In the genomic region with DNA sequence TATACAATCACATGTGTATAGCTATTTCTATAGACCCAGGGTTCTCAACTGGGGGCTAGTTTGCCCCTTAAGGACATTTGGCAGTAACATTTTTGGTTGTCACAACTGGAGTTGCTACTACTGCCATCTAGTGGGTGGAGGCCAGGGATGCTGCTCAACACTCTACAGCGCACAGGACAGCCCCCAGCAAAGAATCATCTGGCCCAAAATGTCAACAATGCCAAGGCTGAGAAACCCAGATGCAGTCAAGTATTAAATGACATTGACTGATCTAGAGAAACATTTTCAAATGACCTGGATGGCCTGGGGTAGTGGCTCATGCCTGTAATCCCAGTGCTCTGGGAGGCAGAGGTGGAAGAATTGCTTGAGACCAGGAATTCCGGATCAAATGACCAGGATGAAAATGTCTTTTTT, we compare ENCODE assay signal across 8 cellular contexts. TPM values are rescaled to one million over a fixed set of nuclear protein-coding genes. Genes with fewer than 3 reads are reported as not detected.
DNase-seq lines count a peak whose midpoint lies in the region; ATAC-seq and TF ChIP-seq lines count a peak whose summit lies in the region.

No MANE protein-coding gene starts in this region.

- H3K27ac ChIP-seq in right atrium auricular region (peak overlapping the region in 1 of 2 donors; percentile 55), Peyer's patch (no peak overlapping the region)

- peaks cover 64% of the 10 kb centered on the region for H3K4me1 Mint-ChIP-seq in activated T-cell treated with anti-CD3 and anti-CD28 coated beads, Interleukin-2, amount 50 U/mL, for 72 hours (ENCODE audit: low read depth)

- H3K27me3 Mint-ChIP-seq in activated T-cell treated with anti-CD3 and anti-CD28 coated beads, Interleukin-2, amount 50 U/mL, for 72 hours (ENCODE audit: low read depth) = no peaks in the 10 kb centered on the region

- ATAC-seq in Right ventricle myocardium superior (ENCODE audit: poor library complexity) (no peak), HG03135 (IDR thresholded peaks at IDR 0.05; ENCODE audit: unreplicated experiment) (peak; percentile 69)
- peak; percentile 59 to 70 for ATAC-seq in activated T-cell treated with anti-CD3 and anti-CD28 coated beads, Interleukin-2, amount 50 U/mL, for 72 hours (replicated peaks in 1 of 2)

- H3K4me3 ChIP-seq in right atrium auricular region (no peak overlapping the region), Peyer's patch (no peak overlapping the region)

- H3K36me3 ChIP-seq in right atrium auricular region (peaks cover 13% of the 10 kb centered on the region), Peyer's patch (peaks cover 0 to 19% (median 0%) of the 10 kb centered on the region in 3 donors)

- H3K4me1 ChIP-seq in right atrium auricular region (peaks cover 0 to 65% of the 10 kb centered on the region in 2 donors), Peyer's patch (peaks cover 0 to 66% (median 5%) of the 10 kb centered on the region in 4 donors)

- no peaks in the 10 kb centered on the region for H3K27me3 ChIP-seq in right atrium auricular region
- no peaks in the 10 kb centered on the region for H3K27me3 ChIP-seq in Peyer's patch

- H3K27ac Mint-ChIP-seq in activated T-cell treated with anti-CD3 and anti-CD28 coated beads, Interleukin-2, amount 50 U/mL, for 72 hours = no peak overlapping the region

- intact Hi-C loops in Right ventricle myocardium superior (cut with DNase I) = no loop called here

- H3K4me3 Mint-ChIP-seq in activated T-cell treated with anti-CD3 and anti-CD28 coated beads, Interleukin-2, amount 50 U/mL, for 72 hours = no peak overlapping the region

- peaks cover 6 to 23% of the 10 kb centered on the region in 2 donors for H3K36me3 Mint-ChIP-seq in activated T-cell treated with anti-CD3 and anti-CD28 coated beads, Interleukin-2, amount 50 U/mL, for 72 hours (ENCODE audit: insufficient read depth in 2 of 2)

- peak in 1 of 2 donors; percentile 57 for TF ChIP-seq CTCF in right atrium auricular region (IDR thresholded peaks at IDR 0.05)
- peak; percentile 16 to 67 (median 56) for TF ChIP-seq CTCF in Peyer's patch (IDR thresholded peaks at IDR 0.05)

- H3K9me3 ChIP-seq in right atrium auricular region (no peaks in the 10 kb centered on the region), Peyer's patch (no peaks in the 10 kb centered on the region)

- DNase-seq in Right ventricle myocardium superior = peak; percentile 52
- DNase-seq in right atrium auricular region (ENCODE audit: low spot score) = no peak
- DNase-seq in Peyer's patch = peak in 2 of 3 donors; percentile 56 to 76
- peak; percentile 77 to 80 for DNase-seq in activated T-cell treated with anti-CD3 and anti-CD28 coated beads, Interleukin-2, amount 50 U/mL, for 72 hours
- peak; percentile 77 for DNase-seq in glomerular visceral epithelial cell (ENCODE audit: extremely low spot score)
- peak; percentile 81 for DNase-seq in stimulated activated CD4-positive, alpha-beta T cell treated with anti-CD3 and anti-CD28 coated beads, Interleukin-1b, Interleukin-23, amount 100 ng/mL, for 48 hours
- no peak for DNase-seq in cerebellar nuclear complex (lab: John Stamatoyannopoulos, UW)

- TF ChIP-seq POLR2A in Peyer's patch (IDR thresholded peaks at IDR 0.05) = no peak

- H3K9me3 Mint-ChIP-seq in activated T-cell treated with anti-CD3 and anti-CD28 coated beads, Interleukin-2, amount 50 U/mL, for 72 hours = no peaks in the 10 kb centered on the region

RNA-seq across cellular contexts. Expression of a gene that starts 5.8 kb away (rescaled TPM):
- total RNA-seq in Right ventricle myocardium superior (98.1 TPM), right atrium auricular region (10 to 100 TPM; 72.3 to 86.3 TPM), Peyer's patch (100 to 1,000 TPM in 3 of 4 donors, 10 to 100 TPM in 1; 76.7 to 146 (median 110) TPM)
- 10 to 100 TPM; 41.6 to 69.7 TPM for total RNA-seq in activated T-cell treated with anti-CD3 and anti-CD28 coated beads, Interleukin-2, amount 50 U/mL, for 72 hours

RNA-seq across cellular contexts. Expression of a gene that starts 38.6 kb away (rescaled TPM):
- 3.5 TPM for total RNA-seq in Right ventricle myocardium superior
- 1 to 10 TPM; 4.0 to 5.8 TPM for total RNA-seq in right atrium auricular region
- total RNA-seq in Peyer's patch = 10 to 100 TPM in 2 of 4 donors, 1 to 10 TPM in 2; 8.3 to 18.2 (median 10.6) TPM
- 10 to 100 TPM; 43.3 to 56.6 TPM for total RNA-seq in activated T-cell treated with anti-CD3 and anti-CD28 coated beads, Interleukin-2, amount 50 U/mL, for 72 hours

RNA-seq across cellular contexts. Expression of a gene that starts 48.7 kb away (rescaled TPM):
- total RNA-seq in Right ventricle myocardium superior (12.0 TPM), right atrium auricular region (10 to 100 TPM; 11.0 to 12.4 TPM), Peyer's patch (100 to 1,000 TPM in 3 of 4 donors, 10 to 100 TPM in 1; 72.6 to 342 (median 208) TPM)
- 1 to 10 TPM; 3.1 to 4.5 TPM for total RNA-seq in activated T-cell treated with anti-CD3 and anti-CD28 coated beads, Interleukin-2, amount 50 U/mL, for 72 hours

Comparison
In these comparisons a context has a peak if more than half of its experiments do, and no peak if none do; other contexts are left out.
1. DNase-seq: peak in Right ventricle myocardium superior (single experiment), Peyer's patch (2 of 3), activated T-cell treated with anti-CD3 and anti-CD28 coated beads, Interleukin-2, amount 50 U/mL, for 72 hours (2 of 2), glomerular visceral epithelial cell (single experiment) and stimulated activated CD4-positive, alpha-beta T cell treated with anti-CD3 and anti-CD28 coated beads, Interleukin-1b, Interleukin-23, amount 100 ng/mL, for 48 hours (single experiment); none in right atrium auricular region (single experiment) and cerebellar nuclear complex (0 of 2).